Comparison of ENCODE assay signal across 19 cellular contexts in the genomic region with DNA sequence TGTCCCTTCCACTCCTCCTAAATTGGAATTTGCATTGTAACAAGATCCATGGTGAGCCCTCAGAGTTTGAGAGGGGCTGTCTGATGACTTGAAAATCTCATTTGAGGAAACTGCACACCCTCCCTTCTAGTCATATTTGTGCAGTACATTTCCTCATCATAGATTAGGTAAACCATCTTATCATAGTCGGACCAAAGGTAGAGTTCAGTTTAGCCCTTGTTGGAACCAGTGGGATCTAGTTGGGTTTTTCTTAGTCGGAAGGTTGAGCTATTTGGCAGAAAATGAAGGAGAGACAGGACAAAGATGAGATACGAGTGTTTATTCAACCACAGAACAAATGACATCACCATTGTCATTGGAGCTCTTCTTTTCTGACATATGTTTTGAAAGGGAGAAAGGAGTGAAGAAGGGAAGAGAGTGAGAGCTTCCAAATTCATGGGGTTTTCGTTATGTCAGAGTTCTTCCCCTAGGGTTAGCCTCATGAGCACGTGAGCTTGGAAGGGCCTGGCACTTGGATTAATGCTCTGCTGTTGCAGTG. TPM values are rescaled to one million over a fixed set of nuclear protein-coding genes. Genes with fewer than 3 reads are reported as not detected.
DNase-seq lines count a peak whose midpoint lies in the region; TF ChIP-seq lines count a peak whose summit lies in the region.
"Had no signal": no experiment of that assay in that cellular context is flagged by ENCODE, and none has a peak within 500 bp of the region (broad histone marks: within the 10 kb centered on the region; RNA-seq: fewer than 3 reads in every experiment).

No MANE protein-coding gene starts in this region.

- H3K36me3 ChIP-seq in hepatocyte (replicated peaks; ENCODE audit: insufficient read depth, low read depth): no peaks in the 10 kb centered on the region
- H3K36me3 ChIP-seq in transverse colon: no peaks in the 10 kb centered on the region

- TF ChIP-seq CTCF in hepatocyte (IDR thresholded peaks at IDR 0.05; ENCODE audit: poor library complexity) (no peak), transverse colon (IDR thresholded peaks at IDR 0.05) (no peak)

- intact Hi-C loops in transverse colon (cut with DNase I; ENCODE audit: low total_unique reads): loop anchor here (10.0 kb wide), 1 partner anchor 764 kb away; no protein-coding TSS in a partner anchor

- TF ChIP-seq EP300 in transverse colon (IDR thresholded peaks at IDR 0.05; ENCODE audit: low read depth): peak; percentile 55

- H3K4me3 ChIP-seq in hepatocyte: no peak overlapping the region
- H3K4me3 ChIP-seq in transverse colon: no peak overlapping the region
- H3K4me3 ChIP-seq: GM23248 had no signal

- H3K27ac ChIP-seq in hepatocyte (peak overlapping the region; percentile 85), transverse colon (peak overlapping the region; percentile 79 to 86 (median 82))

- H3K9me3 ChIP-seq in hepatocyte (ENCODE audit: low read depth) (no peaks in the 10 kb centered on the region), transverse colon (no peaks in the 10 kb centered on the region)

- in situ Hi-C loops in transverse colon (cut with MboI; ENCODE audit: low pct_ligation_motif_present in 1 of 4, low pct_unique_long_range_greater_than_20kb in 1 of 4, low sequenced_read_pairs in 3 of 4): loop anchor here (10.0 to 25.0 kb wide), 5 partner anchors 636 to 764 kb away; a partner anchor contains a TSS

- no peak overlapping the region for H2AFZ ChIP-seq in hepatocyte
- H2AFZ ChIP-seq: GM23248 had no signal

- H3K79me2 ChIP-seq in hepatocyte: no peaks in the 10 kb centered on the region

- no peak for TF ChIP-seq POLR2A in transverse colon (IDR thresholded peaks at IDR 0.05)

- WGBS in hepatocyte (ENCODE audit: low lambda C conversion rate, missing lambda C conversion rate): 64% methylated on average over 5 of the region's 5 CpGs
- 60 to 72% methylated on average over 3 to 5 of the region's 5 CpGs for WGBS in transverse colon (ENCODE audit: low coverage in 1 of 2), 2 donors

- H3K9me2 ChIP-seq in hepatocyte (replicated peaks; ENCODE audit: insufficient read depth): no peaks in the 10 kb centered on the region

- no peaks in the 10 kb centered on the region for H4K20me1 ChIP-seq in hepatocyte (ENCODE audit: insufficient read depth, poor library complexity, severe bottlenecking)

- DNase-seq in DMS53 (lab: John Stamatoyannopoulos, UW) (peak; percentile 75), NCI-H2029 treated with DMSO at 0.1 percent for 48 hours (lab: John Stamatoyannopoulos, UW) (peak; percentile 86), hepatocyte (ENCODE audit: low spot score) (no peak), transverse colon (no peak), mesenteric fat pad (ENCODE audit: low spot score) (no peak), mucosa of gallbladder (ENCODE audit: low spot score) (no peak)
- no peak for DNase-seq in activated CD8-positive, alpha-beta memory T cell treated with anti-CD3 and anti-CD28 coated beads, Interleukin-2, amount 50 U/mL, for 4 hours
- DNase-seq: CD4-positive, CD25-positive, alpha-beta regulatory T cell; DMS79 treated with DMSO at 0.1 percent for 48 hours; GM23248; NCI-H1105 treated with DMSO at 0.1 percent for 48 hours; NCI-H1694 treated with DMSO at 0.1 percent for 48 hours; NCI-H774; SW 1271 had no signal

- peaks cover 23% of the 10 kb centered on the region for H3K4me1 ChIP-seq in hepatocyte (ENCODE audit: insufficient read depth)
- peaks cover 3 to 29% (median 22%) of the 10 kb centered on the region in 4 donors for H3K4me1 ChIP-seq in transverse colon

- H3K27me3 ChIP-seq in hepatocyte: no peaks in the 10 kb centered on the region
- H3K27me3 ChIP-seq in transverse colon: no peaks in the 10 kb centered on the region

- peak overlapping the region; percentile 9 for H3K4me2 ChIP-seq in hepatocyte

RNA-seq across cellular contexts. Expression of a gene that starts 15.8 kb away (rescaled TPM):
- total RNA-seq in hepatocyte (2.4 and 3.4 TPM in 2 replicates), transverse colon (100 to 1,000 TPM; 207 to 797 (median 735) TPM), mesenteric fat pad (1.2 TPM), mucosa of gallbladder (0.32 TPM)
- 1.5 and 1.6 TPM in 2 replicates for polyA plus RNA-seq in hepatocyte
- total RNA-seq: CD4-positive, CD25-positive, alpha-beta regulatory T cell; G401; GM23248; LHCN-M2; NCI-H460; SK-MEL-5 had no signal
- polyA plus RNA-seq: CD4-positive, CD25-positive, alpha-beta regulatory T cell; GM23248; IgD-negative memory B cell had no signal

RNA-seq across cellular contexts. Expression of a gene that starts 33.9 kb away (rescaled TPM):
- total RNA-seq in hepatocyte: not detected in 2 replicates
- polyA plus RNA-seq in hepatocyte: not detected in 2 replicates
- 10 to 100 TPM in 1 of 4 donors, 1 to 10 TPM in 1, under 1 TPM in 1, not detected in 1; 0.40 to 20.0 (median 3.8) TPM for total RNA-seq in transverse colon
- total RNA-seq in mesenteric fat pad: not detected
- not detected for total RNA-seq in mucosa of gallbladder
- total RNA-seq: CD4-positive, CD25-positive, alpha-beta regulatory T cell; G401; GM23248; LHCN-M2; NCI-H460 had no signal
- polyA plus RNA-seq: CD4-positive, CD25-positive, alpha-beta regulatory T cell; GM23248; IgD-negative memory B cell had no signal

RNA-seq across cellular contexts. Expression of a gene that starts 36.6 kb away (rescaled TPM):
- total RNA-seq in hepatocyte: 4.0 and 6.4 TPM in 2 replicates
- polyA plus RNA-seq in hepatocyte: 2.0 and 4.0 TPM in 2 replicates
- total RNA-seq in transverse colon: 1 to 10 TPM in 2 of 4 donors, not detected in 2; 1.1 to 2.5 TPM
- total RNA-seq in mesenteric fat pad: 0.80 TPM
- total RNA-seq in mucosa of gallbladder: 7.0 TPM
- total RNA-seq: CD4-positive, CD25-positive, alpha-beta regulatory T cell; G401; GM23248; LHCN-M2; SK-MEL-5 had no signal
- polyA plus RNA-seq: CD4-positive, CD25-positive, alpha-beta regulatory T cell; GM23248; IgD-negative memory B cell had no signal

Comparison
In these comparisons a context has a peak if more than half of its experiments do, and no peak if none do; other contexts are left out.
1. DNase-seq: peak in DMS53 (single experiment) and NCI-H2029 treated with DMSO at 0.1 percent for 48 hours (single experiment); none in hepatocyte (single experiment), transverse colon (single experiment), mesenteric fat pad (single experiment), mucosa of gallbladder (single experiment) and activated CD8-positive, alpha-beta memory T cell treated with anti-CD3 and anti-CD28 coated beads, Interleukin-2, amount 50 U/mL, for 4 hours (single experiment).
2. RNA of a gene that starts 15.8 kb away (total RNA-seq): 207 to 797 TPM in transverse colon; 2.4 to 3.4 TPM in hepatocyte, 1.2 TPM in mesenteric fat pad (single experiment) and 0.32 TPM in mucosa of gallbladder (single experiment); every median in the first group is over 10 times any median in the second.